In the genomic region with DNA sequence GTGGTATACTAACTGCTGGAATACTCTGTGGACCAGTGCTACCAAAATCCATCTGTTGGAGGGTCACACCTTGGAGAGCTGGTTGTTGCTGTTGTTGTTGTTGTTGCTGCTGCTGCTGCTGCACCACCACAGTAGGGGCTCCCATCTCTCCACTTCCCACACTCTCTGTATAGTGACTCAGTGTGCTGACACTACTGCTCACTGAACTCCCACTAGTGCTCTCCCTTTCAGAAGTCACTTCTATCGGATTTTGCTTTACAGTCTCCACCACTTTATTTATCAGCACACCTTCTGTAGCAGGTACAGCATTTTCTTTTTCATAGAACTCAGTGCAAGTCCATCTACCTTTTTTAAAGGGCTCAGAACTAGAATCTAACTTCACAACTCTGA, we compare ENCODE assay signal across 10 cellular contexts. TPM values are rescaled to one million over a fixed set of nuclear protein-coding genes. Genes with fewer than 3 reads are reported as not detected.
DNase-seq lines count a peak whose midpoint lies in the region; ATAC-seq and TF ChIP-seq lines count a peak whose summit lies in the region.
"Had no signal": no experiment of that assay in that cellular context is flagged by ENCODE, and none has a peak within 500 bp of the region (broad histone marks: within the 10 kb centered on the region; RNA-seq: fewer than 3 reads in every experiment).

No MANE protein-coding gene starts in this region.

- TF ChIP-seq POLR2A in GM18505 (IDR thresholded peaks at IDR 0.05; ENCODE audit: borderline replicate concordance, extremely low read depth, insufficient read depth, insufficient read length), result no peak

- H3K4me3 Mint-ChIP-seq in activated naive CD8-positive, alpha-beta T cell, result peak overlapping the region; percentile 92
- no peak overlapping the region for H3K4me3 Mint-ChIP-seq in activated naive CD8-positive, alpha-beta T cell treated with anti-CD3 and anti-CD28 coated beads for 36 hours
- peak overlapping the region in 4 of 5 donors; percentile 22 to 98 (median 96) for H3K4me3 Mint-ChIP-seq in immature natural killer cell

- H3K27ac ChIP-seq in thoracic aorta, result no peak overlapping the region

- no peak for DNase-seq in activated naive CD8-positive, alpha-beta T cell treated with anti-CD3 and anti-CD28 coated beads for 36 hours
- DNase-seq in amniotic epithelial cell (ENCODE audit: low read depth) (peak; percentile 9), immature natural killer cell (no peak), thoracic aorta (ENCODE audit: low spot score) (no peak)
- no peak for DNase-seq in stimulated activated CD8-positive, alpha-beta memory T cell treated with anti-CD3 and anti-CD28 coated beads, Interleukin-4, amount 100 ng/mL, for 48 hours
- DNase-seq: activated CD4-positive, alpha-beta T cell treated with anti-CD3 and anti-CD28 coated beads, Interleukin-2, amount 50 U/mL, for 48 hours had no signal

- H3K36me3 ChIP-seq in thoracic aorta, result no peaks in the 10 kb centered on the region

- peaks cover 36 to 65% of the 10 kb centered on the region in 2 donors for H3K4me1 ChIP-seq in thoracic aorta (ENCODE audit: control insufficient read depth in 1 of 2, low read depth in 2 of 2)

- no peak for ATAC-seq in thoracic aorta (ENCODE audit: insufficient number of reproducible peaks, low FRiP score, low read depth)
- no peak for ATAC-seq in GM18505 (IDR thresholded peaks at IDR 0.05; ENCODE audit: unreplicated experiment)
- ATAC-seq in HG03354 (IDR thresholded peaks at IDR 0.05; ENCODE audit: poor library complexity, severe bottlenecking, unreplicated experiment), result no peak

- H3K9me3 Mint-ChIP-seq in activated naive CD8-positive, alpha-beta T cell (ENCODE audit: low read depth), result no peaks in the 10 kb centered on the region
- no peaks in the 10 kb centered on the region for H3K9me3 Mint-ChIP-seq in activated naive CD8-positive, alpha-beta T cell treated with anti-CD3 and anti-CD28 coated beads for 36 hours
- no peaks in the 10 kb centered on the region for H3K9me3 Mint-ChIP-seq in immature natural killer cell
- H3K9me3 Mint-ChIP-seq: memory B cell had no signal

- H3K27ac Mint-ChIP-seq in activated naive CD8-positive, alpha-beta T cell, result no peak overlapping the region
- no peak overlapping the region for H3K27ac Mint-ChIP-seq in activated naive CD8-positive, alpha-beta T cell treated with anti-CD3 and anti-CD28 coated beads for 36 hours
- H3K27ac Mint-ChIP-seq in immature natural killer cell, result peak overlapping the region in 2 of 6 donors; percentile 6 to 93

- H3K9me3 ChIP-seq in thoracic aorta, result no peaks in the 10 kb centered on the region

- H3K4me3 ChIP-seq in thoracic aorta, result peak overlapping the region; percentile 96

- H3K4me1 Mint-ChIP-seq in activated naive CD8-positive, alpha-beta T cell (ENCODE audit: low read depth), result peaks cover 60% of the 10 kb centered on the region
- peaks cover 46% of the 10 kb centered on the region for H3K4me1 Mint-ChIP-seq in activated naive CD8-positive, alpha-beta T cell treated with anti-CD3 and anti-CD28 coated beads for 36 hours
- H3K4me1 Mint-ChIP-seq in immature natural killer cell, result peaks cover 54 to 66% of the 10 kb centered on the region in 2 donors

- H3K27me3 ChIP-seq in thoracic aorta (replicated peaks; ENCODE audit: insufficient read depth), result no peaks in the 10 kb centered on the region

- no peaks in the 10 kb centered on the region for H3K27me3 Mint-ChIP-seq in activated naive CD8-positive, alpha-beta T cell
- H3K27me3 Mint-ChIP-seq in activated naive CD8-positive, alpha-beta T cell treated with anti-CD3 and anti-CD28 coated beads for 36 hours, result peaks cover 4% of the 10 kb centered on the region
- H3K27me3 Mint-ChIP-seq in immature natural killer cell (ENCODE audit: low read depth in 3 of 3), result peaks cover 13 to 22% (median 16%) of the 10 kb centered on the region in 3 donors
- H3K27me3 Mint-ChIP-seq: memory B cell had no signal

- peaks cover 2% of the 10 kb centered on the region for H3K36me3 Mint-ChIP-seq in activated naive CD8-positive, alpha-beta T cell
- H3K36me3 Mint-ChIP-seq in activated naive CD8-positive, alpha-beta T cell treated with anti-CD3 and anti-CD28 coated beads for 36 hours, result peaks cover 11% of the 10 kb centered on the region
- peaks cover 0 to 5% (median 4%) of the 10 kb centered on the region in 3 donors for H3K36me3 Mint-ChIP-seq in immature natural killer cell

- TF ChIP-seq CTCF in thoracic aorta (IDR thresholded peaks at IDR 0.05), result no peak

RNA-seq across cellular contexts. Expression of gene TSC22D1, which starts 1.7 kb away (rescaled TPM):
- total RNA-seq in activated naive CD8-positive, alpha-beta T cell treated with anti-CD3 and anti-CD28 coated beads for 36 hours, result 1 to 10 TPM; 6.0 to 6.7 TPM
- polyA plus RNA-seq in immature natural killer cell, result 10 to 100 TPM; 11.5 to 13.3 (median 12.1) TPM
- total RNA-seq in thoracic aorta, result 100 to 1,000 TPM; 107 to 129 TPM

Comparison
In these comparisons a context has a peak if more than half of its experiments do, and no peak if none do; other contexts are left out.
1. RNA of gene TSC22D1, which starts 1.7 kb away (total RNA-seq): 107 to 129 TPM in thoracic aorta; 6.0 to 6.7 TPM in activated naive CD8-positive, alpha-beta T cell treated with anti-CD3 and anti-CD28 coated beads for 36 hours; every median in the first group is over 10 times any median in the second.